ENCODE assay signal across 8 cellular contexts in genomic region chr1:17539526-17540254, GRCh38. TPM values are rescaled to one million over a fixed set of nuclear protein-coding genes. Genes with fewer than 3 reads are reported as not detected.
DNase-seq lines count a peak whose midpoint lies in the region; ATAC-seq, FAIRE-seq and TF ChIP-seq lines count a peak whose summit lies in the region.

ARHGEF10L (plus strand) TSS chr1:17539698; CDS start chr1:17580596, 40,898 bp downstream.

- H3K4me3 Mint-ChIP-seq in activated T-cell treated with anti-CD3 and anti-CD28 coated beads, Interleukin-2, amount 50 U/mL, for 4 hours = peak within 1 kb of the TSS; percentile 36
- peak within 1 kb of the TSS; percentile 90 for H3K4me3 Mint-ChIP-seq in astrocyte (ENCODE audit: unreplicated experiment)

- no CpG with 5 or more reads among the region's 105 CpGs for WGBS in iPS DF 6.9 (ENCODE audit: insufficient coverage, insufficient read length)

- peaks cover 53% of the 10 kb centered on the region for H3K27me3 Mint-ChIP-seq in activated T-cell treated with anti-CD3 and anti-CD28 coated beads, Interleukin-2, amount 50 U/mL, for 4 hours (ENCODE audit: low read depth)
- no peaks in the 10 kb centered on the region for H3K27me3 Mint-ChIP-seq in astrocyte (ENCODE audit: low read depth, unreplicated experiment)

- in situ Hi-C loops in gastrocnemius medialis (cut with MboI; ENCODE audit: low sequenced_read_pairs in 4 of 4) = loop anchor here in 1 of 4 donors (10.0 kb wide), 1 partner anchor 65 kb away; no protein-coding TSS in a partner anchor

- no peaks in the 10 kb centered on the region for H3K9me3 Mint-ChIP-seq in activated T-cell treated with anti-CD3 and anti-CD28 coated beads, Interleukin-2, amount 50 U/mL, for 4 hours
- peaks cover 3% of the 10 kb centered on the region for H3K9me3 Mint-ChIP-seq in astrocyte (ENCODE audit: unreplicated experiment)

- peak within 1 kb of the TSS; percentile 85 for H3K27ac Mint-ChIP-seq in astrocyte (ENCODE audit: unreplicated experiment)

- no peak for DNase-seq in activated T-cell treated with anti-CD3 and anti-CD28 coated beads, Interleukin-2, amount 50 U/mL, for 4 hours
- DNase-seq in activated T-cell treated with anti-CD3 and anti-CD28 coated beads for 4 hours (no peak), astrocyte (ENCODE audit: low read depth) (no peak), iPS DF 6.9 (ENCODE audit: low read depth, low spot score) (no peak), gastrocnemius medialis (peak in 1 of 2 donors; percentile 18), SIG-M5 treated with dmso at 0.1 percent for 504 hours (lab: John Stamatoyannopoulos, UW; ENCODE audit: unreplicated experiment) (no peak)

- H3K4me1 ChIP-seq in astrocyte (ENCODE audit: insufficient read depth, low read length) (peaks cover 15% of the 10 kb centered on the region), iPS DF 6.9 (ENCODE audit: control insufficient read depth, insufficient read depth, low read length) (peaks cover 4% of the 10 kb centered on the region; the same call in 1 of the 2 replicates), gastrocnemius medialis (peaks cover 21 to 22% of the 10 kb centered on the region in 2 donors)

- peak within 1 kb of the TSS; percentile 76 for H3K4me3 ChIP-seq in astrocyte (ENCODE audit: insufficient read depth, low read depth, low read length)
- H3K4me3 ChIP-seq in iPS DF 6.9 (ENCODE audit: low read length) = peak within 1 kb of the TSS; percentile 55
- peak within 1 kb of the TSS; percentile 76 to 96 (median 82) for H3K4me3 ChIP-seq in gastrocnemius medialis

- H3K9me3 ChIP-seq in astrocyte (ENCODE audit: insufficient read depth, low read depth, low read length) (no peaks in the 10 kb centered on the region), iPS DF 6.9 (ENCODE audit: control insufficient read depth, insufficient read depth, low read length) (no peaks in the 10 kb centered on the region), gastrocnemius medialis (no peaks in the 10 kb centered on the region)

- peak within 1 kb of the TSS; percentile 93 for H2AFZ ChIP-seq in astrocyte (ENCODE audit: low read depth, low read length)

- no peaks in the 10 kb centered on the region for H3K36me3 Mint-ChIP-seq in activated T-cell treated with anti-CD3 and anti-CD28 coated beads, Interleukin-2, amount 50 U/mL, for 4 hours (ENCODE audit: insufficient read depth)
- no peaks in the 10 kb centered on the region for H3K36me3 Mint-ChIP-seq in astrocyte (ENCODE audit: low read depth, unreplicated experiment)

- H3K27ac ChIP-seq in astrocyte (ENCODE audit: low read depth, low read length) (peak within 1 kb of the TSS; percentile 58), iPS DF 6.9 (ENCODE audit: low read length) (no peak within 1 kb of the TSS), gastrocnemius medialis (peak within 1 kb of the TSS; percentile 81 to 90 (median 90))

- H3K27me3 ChIP-seq in astrocyte (ENCODE audit: insufficient read depth, low read length) (no peaks in the 10 kb centered on the region), iPS DF 6.9 (ENCODE audit: control insufficient read depth, insufficient read depth, low read length) (no peaks in the 10 kb centered on the region), gastrocnemius medialis (no peaks in the 10 kb centered on the region)

- H3K79me2 ChIP-seq in astrocyte (ENCODE audit: insufficient read depth, low read length) = peaks cover 22% of the 10 kb centered on the region

- H3K36me3 ChIP-seq in astrocyte (ENCODE audit: insufficient read depth, low read length) (no peaks in the 10 kb centered on the region), iPS DF 6.9 (ENCODE audit: control insufficient read depth, insufficient read depth, low read length) (no peaks in the 10 kb centered on the region), gastrocnemius medialis (no peaks in the 10 kb centered on the region)

- peak in 1 of 2 donors; percentile 46 for ATAC-seq in activated T-cell treated with anti-CD3 and anti-CD28 coated beads, Interleukin-2, amount 50 U/mL, for 4 hours
- peak; percentile 68 to 69 for ATAC-seq in gastrocnemius medialis
- ATAC-seq in HG02885 (IDR thresholded peaks at IDR 0.05; ENCODE audit: poor library complexity, unreplicated experiment) = no peak
- ATAC-seq in HG03095 (IDR thresholded peaks at IDR 0.05; ENCODE audit: unreplicated experiment) = no peak

- FAIRE-seq in astrocyte (lab: Jason Lieb, UNC) = no peak

- peak within 1 kb of the TSS; percentile 92 for H3K9ac ChIP-seq in astrocyte (ENCODE audit: low read length)

- TF ChIP-seq POLR2A in gastrocnemius medialis (IDR thresholded peaks at IDR 0.05) = peak in 1 of 2 donors; percentile 7

- peaks cover 6% of the 10 kb centered on the region for H3K4me1 Mint-ChIP-seq in activated T-cell treated with anti-CD3 and anti-CD28 coated beads, Interleukin-2, amount 50 U/mL, for 4 hours (ENCODE audit: low read depth)
- H3K4me1 Mint-ChIP-seq in astrocyte (ENCODE audit: low read depth, unreplicated experiment) = peaks cover 6% of the 10 kb centered on the region

- peak within 1 kb of the TSS; percentile 100 for H3K4me2 ChIP-seq in astrocyte (ENCODE audit: low read length)

- no peaks in the 10 kb centered on the region for H4K20me1 ChIP-seq in astrocyte (ENCODE audit: insufficient read depth, low read length)

- TF ChIP-seq CTCF in astrocyte (IDR thresholded peaks at IDR 0.05; ENCODE audit: insufficient read depth, low read depth, low read length) (no peak), gastrocnemius medialis (IDR thresholded peaks at IDR 0.05 in 4 of 5, conservative IDR thresholded peaks at IDR 0.05 in 1 of 5) (no peak)

- intact Hi-C loops in gastrocnemius medialis (cut with DNase I; ENCODE audit: low total_unique reads) = no loop called here

RNA-seq across cellular contexts. Expression of gene ARHGEF10L, which starts in this region (rescaled TPM):
- under 1 TPM in 2 of 3 donors, not detected in 1; 0.08 to 0.24 TPM for total RNA-seq in activated T-cell treated with anti-CD3 and anti-CD28 coated beads, Interleukin-2, amount 50 U/mL, for 4 hours
- 14.2 and 15.7 TPM in 2 replicates for total RNA-seq in astrocyte
- total RNA-seq in gastrocnemius medialis = 100 to 1,000 TPM in 1 of 4 donors, 10 to 100 TPM in 3; 21.2 to 111 (median 73.8) TPM

Comparison
In these comparisons a context has a peak if more than half of its experiments do, and no peak if none do; other contexts are left out.
1. RNA of gene ARHGEF10L (total RNA-seq): 21.2 to 111 TPM in gastrocnemius medialis and 14.2 to 15.7 TPM in astrocyte; 0.08 to 0.24 TPM in activated T-cell treated with anti-CD3 and anti-CD28 coated beads, Interleukin-2, amount 50 U/mL, for 4 hours; every median in the first group is over 10 times any median in the second.
2. ATAC-seq: peak in gastrocnemius medialis (2 of 2); none in HG02885 (single experiment) and HG03095 (single experiment).
3. Peak in every context shown above with its lines, with median percentiles within 50 percentile points of each other: H3K4me3 ChIP-seq.